In the genomic region with DNA sequence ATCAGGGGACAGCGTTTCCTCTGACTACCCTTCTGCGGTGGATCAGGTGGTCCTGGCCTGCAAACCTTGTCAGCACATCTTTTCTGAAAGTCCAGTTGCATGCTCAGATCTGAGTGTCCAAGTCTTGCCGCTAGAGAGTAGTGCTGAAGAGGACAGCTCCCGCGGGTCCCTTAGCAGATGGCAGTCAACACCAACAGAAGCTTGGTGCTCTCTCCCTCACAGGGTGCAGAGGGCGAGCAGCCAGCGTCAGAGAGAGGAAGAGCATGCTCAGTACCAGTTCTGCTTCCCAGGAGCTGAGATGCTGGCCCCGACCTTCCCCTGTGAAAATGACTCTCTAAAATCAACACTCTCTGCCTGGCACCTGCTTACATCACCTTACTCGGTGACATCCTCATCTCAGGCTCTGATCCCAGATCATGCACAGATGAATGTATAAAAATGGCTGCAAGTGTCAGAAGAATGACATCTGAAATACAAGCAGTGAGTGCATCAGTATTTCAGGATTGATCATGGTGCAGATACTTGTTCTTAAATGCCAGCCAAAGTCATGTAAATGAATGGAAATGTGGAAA, we compare ENCODE assay signal across 1 cellular context.
A peak's percentile ranks its signal among the peaks of the same experiment; 100 is the strongest.
TF ChIP-seq lines count a peak whose summit lies in the region.

No MANE protein-coding gene starts in this region.

TF ChIP-seq in HepG2, 621 proteins besides CTCF, POLR2A, EP300 and RAD21 (continued from another document):
- TF ChIP-seq ZNF552 (CRISPR knock-in tag; IDR thresholded peaks at IDR 0.05; ENCODE audit: borderline replicate concordance): no peak
- TF ChIP-seq TP53 (CRISPR knock-in tag; conservative IDR thresholded peaks at IDR 0.05): 0 out of 2 replicates have a peak, but pooled peaks have one; percentile 38
- TF ChIP-seq MIER2 (CRISPR knock-in tag; IDR thresholded peaks at IDR 0.05): peak; percentile 98
- TF ChIP-seq, protein P1, sequence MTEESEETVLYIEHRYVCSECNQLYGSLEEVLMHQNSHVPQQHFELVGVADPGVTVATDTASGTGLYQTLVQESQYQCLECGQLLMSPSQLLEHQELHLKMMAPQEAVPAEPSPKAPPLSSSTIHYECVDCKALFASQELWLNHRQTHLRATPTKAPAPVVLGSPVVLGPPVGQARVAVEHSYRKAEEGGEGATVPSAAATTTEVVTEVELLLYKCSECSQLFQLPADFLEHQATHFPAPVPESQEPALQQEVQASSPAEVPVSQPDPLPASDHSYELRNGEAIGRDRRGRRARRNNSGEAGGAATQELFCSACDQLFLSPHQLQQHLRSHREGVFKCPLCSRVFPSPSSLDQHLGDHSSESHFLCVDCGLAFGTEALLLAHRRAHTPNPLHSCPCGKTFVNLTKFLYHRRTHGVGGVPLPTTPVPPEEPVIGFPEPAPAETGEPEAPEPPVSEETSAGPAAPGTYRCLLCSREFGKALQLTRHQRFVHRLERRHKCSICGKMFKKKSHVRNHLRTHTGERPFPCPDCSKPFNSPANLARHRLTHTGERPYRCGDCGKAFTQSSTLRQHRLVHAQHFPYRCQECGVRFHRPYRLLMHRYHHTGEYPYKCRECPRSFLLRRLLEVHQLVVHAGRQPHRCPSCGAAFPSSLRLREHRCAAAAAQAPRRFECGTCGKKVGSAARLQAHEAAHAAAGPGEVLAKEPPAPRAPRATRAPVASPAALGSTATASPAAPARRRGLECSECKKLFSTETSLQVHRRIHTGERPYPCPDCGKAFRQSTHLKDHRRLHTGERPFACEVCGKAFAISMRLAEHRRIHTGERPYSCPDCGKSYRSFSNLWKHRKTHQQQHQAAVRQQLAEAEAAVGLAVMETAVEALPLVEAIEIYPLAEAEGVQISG (CRISPR knock-in tag; IDR thresholded peaks at IDR 0.05): 0 out of 2 replicates have a peak, but pooled peaks have one; percentile 25
- no peak for TF ChIP-seq CEBPG (CRISPR knock-in tag; IDR thresholded peaks at IDR 0.05)
- peak; percentile 39 for TF ChIP-seq SALL1 (CRISPR knock-in tag; IDR thresholded peaks at IDR 0.05)
- no peak for TF ChIP-seq FOSL2 (CRISPR knock-in tag; IDR thresholded peaks at IDR 0.05)
- no peak for TF ChIP-seq NFE2L2 (IDR thresholded peaks at IDR 0.05; ENCODE audit: low read length)
